28 cellular contexts compared by ENCODE assay signal in the genomic region with DNA sequence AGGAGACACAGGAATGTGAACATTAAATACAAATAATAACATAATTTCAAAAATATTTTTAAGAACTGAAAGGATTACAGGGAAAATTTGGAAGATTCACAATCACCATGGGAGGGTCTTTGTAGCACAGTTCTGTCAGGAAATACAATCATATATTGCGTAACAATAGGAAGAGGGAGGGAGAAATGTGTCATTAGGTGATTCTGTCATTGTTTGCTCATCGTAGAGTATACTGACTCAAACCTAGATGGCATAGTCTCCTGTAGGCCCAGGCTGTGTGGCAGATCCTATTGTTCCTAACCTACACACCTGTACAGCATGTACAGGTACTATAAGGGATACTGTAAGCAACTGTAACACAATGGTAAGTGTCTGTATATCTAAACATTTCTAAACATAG.
DNase-seq lines count a peak whose midpoint lies in the region; ATAC-seq, FAIRE-seq and TF ChIP-seq lines count a peak whose summit lies in the region.
"Had no signal": no experiment of that assay in that cellular context is flagged by ENCODE, and none has a peak within 500 bp of the region (broad histone marks: within the 10 kb centered on the region; RNA-seq: fewer than 3 reads in every experiment).

No MANE protein-coding gene starts in this region.

- no peaks in the 10 kb centered on the region for H3K9me1 ChIP-seq in IMR-90 (ENCODE audit: insufficient read depth, low read length)

- H3K4ac ChIP-seq in IMR-90 (ENCODE audit: low read depth, low read length), result no peak overlapping the region

- no peak overlapping the region for H2BK120ac ChIP-seq in IMR-90 (ENCODE audit: low read depth, low read length)

- H3K36me3 Mint-ChIP-seq in T-helper 17 cell (ENCODE audit: low read depth), result no peaks in the 10 kb centered on the region
- H3K36me3 Mint-ChIP-seq: natural killer cell had no signal

- no peak overlapping the region for H3K4me3 Mint-ChIP-seq in T-helper 17 cell
- H3K4me3 Mint-ChIP-seq: activated CD8-positive, alpha-beta T cell treated with anti-CD3 and anti-CD28 coated beads, Interleukin-2, amount 10 ng/mL, durations not matched to agents 7 days and 5 days; natural killer cell; T-helper 1 cell treated with Interleukin-12 subunit alpha and Interleukin-12 subunit beta and Interleukin-4 antibody, amounts not matched to agents 30 μg/mL and 1 μg/mL, for 36 hours had no signal

- POLR2A ChIA-PET in A549 (lab: Yijun Ruan, JAX), result no interaction called here
- POLR2A ChIA-PET in IMR-90 (lab: Charles Lee; ENCODE audit: unreplicated experiment), result no interaction called here
- POLR2A ChIA-PET in GM12878 (lab: Charles Lee), result no interaction called here

- peaks cover 8% of the 10 kb centered on the region; the same call in 2 of the 3 replicates for H3K4me1 ChIP-seq in A549
- H3K4me1 ChIP-seq in IMR-90 (ENCODE audit: control insufficient read depth, insufficient read depth, low read length), result no peaks in the 10 kb centered on the region
- no peaks in the 10 kb centered on the region for H3K4me1 ChIP-seq in GM12878 (ENCODE audit: control insufficient read depth, insufficient read depth, low read length)
- H3K4me1 ChIP-seq: gastroesophageal sphincter, HAP-1, psoas muscle, thyroid gland, uterus had no signal

- H4K20me1 ChIP-seq in IMR-90 (ENCODE audit: insufficient read depth, low read length) (no peaks in the 10 kb centered on the region), GM12878 (ENCODE audit: control insufficient read depth, insufficient read depth) (no peaks in the 10 kb centered on the region; the same call in 1 of the 2 replicates)

- CTCF ChIA-PET in A549 (lab: Yijun Ruan, JAX) (no interaction called here), IMR-90 (lab: Yijun Ruan, JAX) (no interaction called here), GM12878 (lab: Yijun Ruan, JAX) (no interaction called here)

- no peak overlapping the region for H3K56ac ChIP-seq in IMR-90 (ENCODE audit: extremely low read depth, insufficient read depth, low read length)

- BruUV-seq in IMR-90 (replicated peaks; lab: Mats Ljungman, UMichigan) (no TSS peak), GM12878 (replicated peaks; lab: Mats Ljungman, UMichigan) (no TSS peak)

- H3K4me2 ChIP-seq in A549, result no peak overlapping the region
- H3K4me2 ChIP-seq in IMR-90 (ENCODE audit: low read depth, low read length), result no peak overlapping the region
- H3K4me2 ChIP-seq in GM12878 (ENCODE audit: control insufficient read depth, insufficient read depth), result no peak overlapping the region

- dilution Hi-C loops in IMR-90 (cut with HindIII; ENCODE audit: low sequenced_read_pairs, unreplicated experiment), result no loop called here

- H3K36me3 ChIP-seq in IMR-90 (ENCODE audit: control insufficient read depth, insufficient read depth, low read length) (no peaks in the 10 kb centered on the region), GM12878 (ENCODE audit: control insufficient read depth in 2 of 2, insufficient read depth in 2 of 2, low read length in 1 of 2) (no peaks in the 10 kb centered on the region)
- H3K36me3 ChIP-seq: gastroesophageal sphincter, HAP-1, thyroid gland, uterus had no signal

- H2BK15ac ChIP-seq in IMR-90 (ENCODE audit: low read depth, low read length), result no peak overlapping the region

- H3K23ac ChIP-seq in IMR-90 (ENCODE audit: low read depth, low read length), result no peak overlapping the region

- no peak overlapping the region for H2AK5ac ChIP-seq in IMR-90 (ENCODE audit: low read depth, low read length)

- no peak for ATAC-seq in A549
- no peak for ATAC-seq in IMR-90 (ENCODE audit: low read depth)
- no peak for ATAC-seq in GM12878
- no peak for ATAC-seq in T-helper 17 cell
- ATAC-seq: activated CD4-positive, CD25-positive, alpha-beta regulatory T cell treated with anti-CD3 and anti-CD28 coated beads, Interleukin-2, amount 50 U/mL, for 24 hours; activated CD8-positive, alpha-beta T cell treated with anti-CD3 and anti-CD28 coated beads, Interleukin-2, amount 10 ng/mL, durations not matched to agents 7 days and 5 days; gastroesophageal sphincter; mucosa of descending colon; natural killer cell; psoas muscle; SK-N-SH treated with all-trans-retinoic acid at 6 μM for 48 hours had no signal

- TF ChIP-seq POLR2A in A549 (IDR thresholded peaks at IDR 0.05; ENCODE audit: low read length) (no peak), IMR-90 (IDR thresholded peaks at IDR 0.05; ENCODE audit: low read depth, low read length) (no peak), GM12878 (IDR thresholded peaks at IDR 0.05; ENCODE audit: low read depth, low read length) (no peak)

- TF ChIP-seq EP300 in A549 (IDR thresholded peaks at IDR 0.05), result no peak
- TF ChIP-seq EP300 in GM12878 (IDR thresholded peaks at IDR 0.05; ENCODE audit: borderline replicate concordance in 1 of 2, control insufficient read depth in 1 of 2, low read depth in 2 of 2, low read length in 2 of 2), result no peak

- no peak overlapping the region for H3K18ac ChIP-seq in IMR-90 (ENCODE audit: low read depth, low read length)

- H4K91ac ChIP-seq in IMR-90 (ENCODE audit: insufficient read depth, low read depth, low read length), result no peak overlapping the region

- TF ChIP-seq CTCF in A549 (IDR thresholded peaks at IDR 0.05), result no peak
- no peak for TF ChIP-seq CTCF in IMR-90 (conservative IDR thresholded peaks at IDR 0.05; ENCODE audit: low read depth, low read length)
- no peak for TF ChIP-seq CTCF in GM12878 (IDR thresholded peaks at IDR 0.05 in 2 of 3, conservative IDR thresholded peaks at IDR 0.05 in 1 of 3; ENCODE audit: control insufficient read depth in 2 of 3, extremely low read depth in 1 of 3, insufficient read depth in 1 of 3, low read depth in 3 of 3, low read length in 3 of 3)

- H3K79me2 ChIP-seq in GM12878 (ENCODE audit: control insufficient read depth, insufficient read depth, low read length), result no peaks in the 10 kb centered on the region; the same call in 1 of the 2 replicates

- H3K9me3 ChIP-seq in A549 (peaks cover 3% of the 10 kb centered on the region; the same call in 1 of the 3 replicates), IMR-90 (ENCODE audit: control insufficient read depth, insufficient read depth, low read length) (peaks cover 28% of the 10 kb centered on the region), GM12878 (replicated peaks; ENCODE audit: control insufficient read depth, insufficient read depth, low read length) (no peaks in the 10 kb centered on the region; the same call in 2 of the 3 replicates), T-helper 17 cell (ENCODE audit: control insufficient read depth, low read length, poor library complexity, severe bottlenecking) (no peaks in the 10 kb centered on the region)
- H3K9me3 ChIP-seq: HAP-1, mucosa of descending colon, psoas muscle, thyroid gland had no signal

- FAIRE-seq in A549 (lab: Jason Lieb, UNC) (no peak), GM12878 (lab: Jason Lieb, UNC) (no peak)
- FAIRE-seq: endothelial cell of umbilical vein, GM12891 had no signal

- TF ChIP-seq RAD21 in A549 (conservative IDR thresholded peaks at IDR 0.05 in 1 of 2, IDR thresholded peaks at IDR 0.05 in 1 of 2) (no peak), IMR-90 (IDR thresholded peaks at IDR 0.05; ENCODE audit: low read length) (no peak), GM12878 (IDR thresholded peaks at IDR 0.05; ENCODE audit: insufficient read depth, low read depth, low read length) (no peak)

- no peak overlapping the region for H4K8ac ChIP-seq in IMR-90 (ENCODE audit: low read depth in 2 of 2, low read length in 2 of 2)

- H3K14ac ChIP-seq in IMR-90 (replicated peaks; ENCODE audit: low read depth, low read length), result no peak overlapping the region

- H2AK9ac ChIP-seq in IMR-90 (replicated peaks; ENCODE audit: low read depth, low read length, poor library complexity), result no peak overlapping the region

- no peak overlapping the region for H3K27ac Mint-ChIP-seq in T-helper 17 cell
- H3K27ac Mint-ChIP-seq: activated CD8-positive, alpha-beta T cell treated with anti-CD3 and anti-CD28 coated beads, Interleukin-2, amount 10 ng/mL, durations not matched to agents 7 days and 5 days; natural killer cell; T-helper 1 cell treated with Interleukin-12 subunit alpha and Interleukin-12 subunit beta and Interleukin-4 antibody, amounts not matched to agents 30 μg/mL and 1 μg/mL, for 36 hours had no signal

- SMC1A ChIA-PET in GM12878 (lab: Charles Lee; ENCODE audit: uncharacterized antibody, unreplicated experiment), result no interaction called here

- H3K9ac ChIP-seq in IMR-90 (ENCODE audit: low read depth, low read length) (no peak overlapping the region), GM12878 (ENCODE audit: control insufficient read depth, insufficient read depth, low read length) (no peak overlapping the region)

- no peak overlapping the region for H3K4me3 ChIP-seq in A549
- no peak overlapping the region for H3K4me3 ChIP-seq in IMR-90 (ENCODE audit: insufficient read depth, low read depth, low read length)
- no peak overlapping the region for H3K4me3 ChIP-seq in GM12878
- H3K4me3 ChIP-seq: gastroesophageal sphincter, HAP-1, mucosa of descending colon, psoas muscle, thyroid gland, uterus had no signal

- intact Hi-C loops in IMR-90 (cut with micrococcal nuclease), result no loop called here
- intact Hi-C loops in GM12878 (cut with micrococcal nuclease; ENCODE audit: unreplicated experiment), result no loop called here

- in situ Hi-C loops in IMR-90 (cut with MboI; ENCODE audit: low sequenced_read_pairs), result no loop called here
- in situ Hi-C loops in GM12878 (cut with MboI), result no loop called here

- no peaks in the 10 kb centered on the region for H3K79me1 ChIP-seq in IMR-90 (ENCODE audit: low read depth in 1 of 2, low read length in 2 of 2)

- 47% methylated on average over 2 of the region's 2 CpGs for WGBS in A549 (ENCODE audit: missing lambda C conversion rate)
- no CpG with 5 or more reads among the region's 2 CpGs for WGBS in IMR-90 (ENCODE audit: extremely low coverage in 2 of 2, insufficient read length in 1 of 2), 2 experiments
- 52% methylated on average over 2 of the region's 2 CpGs for WGBS in GM12878 (ENCODE audit: insufficient coverage, insufficient replicate concordance, low lambda C conversion rate, missing lambda C conversion rate)

- H3K4me1 Mint-ChIP-seq in T-helper 17 cell, result peaks cover 4% of the 10 kb centered on the region

- H2BK5ac ChIP-seq in IMR-90 (ENCODE audit: low read depth, low read length, poor library complexity, severe bottlenecking), result no peak overlapping the region

- H4K5ac ChIP-seq in IMR-90 (ENCODE audit: low read depth, low read length), result no peak overlapping the region

- H2AFZ ChIP-seq in IMR-90 (replicated peaks; ENCODE audit: low read length, poor library complexity) (no peak overlapping the region), GM12878 (ENCODE audit: control insufficient read depth, low read depth, low read length) (no peak overlapping the region)

- DNase-seq in A549 (ENCODE audit: low read depth in 1 of 2, low spot score in 1 of 2), result peak; percentile 6 to 7
- no peak for DNase-seq in IMR-90
- DNase-seq in NCI-H748 treated with DMSO at 0.1 percent for 48 hours (lab: John Stamatoyannopoulos, UW), result peak; percentile 69
- DNase-seq in GM12878 (ENCODE audit: low read depth, low spot score), result no peak
- no peak for DNase-seq in T-helper 17 cell
- DNase-seq in retina, result no peak
- DNase-seq in NCI-H524 treated with DMSO at 0.1 percent for 48 hours (lab: John Stamatoyannopoulos, UW), result no peak
- DNase-seq: activated CD8-positive, alpha-beta T cell treated with anti-CD3 and anti-CD28 coated beads, Interleukin-2, amount 10 ng/mL, durations not matched to agents 7 days and 5 days; activated naive CD4-positive, alpha-beta T cell treated with anti-CD3 and anti-CD28 coated beads, Interleukin-2, amount 50 U/mL, for 16 hours; hippocampal formation; mucosa of descending colon; natural killer cell; NCI-H1092 treated with DMSO at 0.1 percent for 48 hours; NCI-H187 treated with DMSO at 0.1 percent for 48 hours; NCI-H82; occipital lobe; psoas muscle; stimulated activated CD4-positive, alpha-beta T cell treated with anti-CD3 and anti-CD28 coated beads, Interleukin-4, amount 100 ng/mL, for 24 hours; thyroid gland; uterus had no signal

- H3K27me3 Mint-ChIP-seq in T-helper 17 cell, result no peaks in the 10 kb centered on the region

- no peak overlapping the region for H2BK20ac ChIP-seq in IMR-90 (ENCODE audit: low read depth, low read length)

- H3K27me3 ChIP-seq in IMR-90 (ENCODE audit: control insufficient read depth, insufficient read depth, low read length) (no peaks in the 10 kb centered on the region), GM12878 (replicated peaks in 1 of 2; ENCODE audit: control insufficient read depth in 2 of 2, insufficient read depth in 2 of 2, low read length in 1 of 2) (no peaks in the 10 kb centered on the region)
- H3K27me3 ChIP-seq: thyroid gland, uterus had no signal

- RAD21 ChIA-PET in GM12878 (lab: Charles Lee; ENCODE audit: unreplicated experiment), result no interaction called here

- H3K27ac ChIP-seq in A549, result no peak overlapping the region
- no peak overlapping the region for H3K27ac ChIP-seq in IMR-90 (ENCODE audit: insufficient read depth, low read length)
- H3K27ac ChIP-seq in GM12878 (ENCODE audit: control insufficient read depth, insufficient read depth), result no peak overlapping the region
- H3K27ac ChIP-seq: gastroesophageal sphincter, HL-60, psoas muscle, thyroid gland, uterus had no signal

Comparison
In these comparisons a context has a peak if more than half of its experiments do, and no peak if none do; other contexts are left out.
1. DNase-seq: peak in A549 (2 of 2) and NCI-H748 treated with DMSO at 0.1 percent for 48 hours (single experiment); none in IMR-90 (single experiment), GM12878 (single experiment), T-helper 17 cell (0 of 3), retina (single experiment) and NCI-H524 treated with DMSO at 0.1 percent for 48 hours (single experiment).
2. Of the 24 proteins assayed by ChIP-seq in both GM12878 and A549: peak only in GM12878: BCL3; only in A549: CEBPB; in both: none; in neither: 22.